17 cellular contexts compared by ENCODE assay signal in the genomic region with DNA sequence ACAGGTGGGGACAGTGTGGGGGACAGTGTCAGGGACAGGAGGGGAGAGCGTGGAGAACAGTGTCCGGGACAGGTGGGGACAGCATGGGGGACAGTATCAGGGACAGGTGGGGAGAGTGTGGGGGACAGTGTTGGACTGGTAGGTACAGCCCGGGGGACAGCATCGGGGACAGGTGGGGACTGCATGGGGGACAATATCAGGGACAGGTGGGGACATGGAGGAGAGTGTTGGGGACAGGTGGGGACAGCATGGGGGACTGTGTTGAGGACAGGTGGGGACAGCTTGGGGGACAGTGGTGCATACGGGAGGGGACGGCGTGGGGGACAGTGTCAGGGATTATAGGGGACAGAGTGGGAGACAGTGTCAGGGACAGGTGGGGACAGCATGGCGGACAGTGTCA.
"Had no signal": no experiment of that assay in that cellular context is flagged by ENCODE, and none has a peak within 500 bp of the region (broad histone marks: within the 10 kb centered on the region; RNA-seq: fewer than 3 reads in every experiment).

No MANE protein-coding gene starts in this region.

- H3K9me3 ChIP-seq: breast epithelium, suprapubic skin had no signal

- H3K36me3 ChIP-seq: breast epithelium, suprapubic skin had no signal

- H3K27me3 ChIP-seq: breast epithelium, suprapubic skin had no signal

- H3K79me2 ChIP-seq: parathyroid adenoma had no signal

- H3K27ac ChIP-seq: breast epithelium, parathyroid adenoma, suprapubic skin had no signal

- H3K4me1 ChIP-seq: breast epithelium, parathyroid adenoma, suprapubic skin had no signal

- H3K4me3 ChIP-seq: breast epithelium, suprapubic skin had no signal

- H2AFZ ChIP-seq: parathyroid adenoma had no signal

- ATAC-seq: left colon had no signal

- DNase-seq: activated CD4-positive, alpha-beta T cell treated with anti-CD3 and anti-CD28 coated beads, Interleukin-2, amount 10 ng/mL, durations not matched to agents 7 days and 5 days; activated CD8-positive, alpha-beta memory T cell treated with anti-CD3 and anti-CD28 coated beads for 24 hours; activated naive CD4-positive, alpha-beta T cell; activated T-cell treated with anti-CD3 and anti-CD28 coated beads for 4 hours; anterior cingulate cortex; cerebellar nuclear complex; effector memory CD4-positive, alpha-beta T cell; foreskin melanocyte; head of caudate nucleus; left colon; naive B cell; stimulated activated CD4-positive, alpha-beta T cell treated with anti-CD3 and anti-CD28 coated beads, Interleukin-2, amount 100 ng/mL, for 48 hours; stimulated activated naive CD4-positive, alpha-beta T cell treated with Interleukin-2 at 50 U/mL for 16 hours; SW 1271 had no signal
